27 cellular contexts compared by ENCODE assay signal in genomic region chrX:46954716-46955115, GRCh38.
"Had no signal": no experiment of that assay in that cellular context is flagged by ENCODE, and none has a peak within 500 bp of the region (broad histone marks: within the 10 kb centered on the region; RNA-seq: fewer than 3 reads in every experiment).

No MANE protein-coding gene starts in this region.

- H2AFZ ChIP-seq: parathyroid adenoma had no signal

- H3K27me3 ChIP-seq: colonic mucosa, esophagus squamous epithelium, left lung, upper lobe of right lung had no signal

- FAIRE-seq: bronchial epithelial cell, endometrium, frontal cortex, islet of Langerhans had no signal

- H3K9ac ChIP-seq: parathyroid adenoma had no signal

- DNase-seq: activated CD4-positive, alpha-beta T cell treated with anti-CD3 and anti-CD28 coated beads for 36 hours; activated CD4-positive, CD25-positive, alpha-beta regulatory T cell; activated CD8-positive, alpha-beta memory T cell treated with anti-CD3 and anti-CD28 coated beads, Interleukin-2, amount 10 ng/mL, durations not matched to agents 7 days and 5 days; activated CD8-positive, alpha-beta T cell treated with anti-CD3 and anti-CD28 coated beads, Interleukin-2, amount 10 ng/mL, durations not matched to agents 7 days and 5 days; activated T-cell treated with anti-CD3 and anti-CD28 coated beads, Interleukin-2, amount 50 U/mL, for 48 hours; anterior cingulate cortex; colonic mucosa; effector CD8-positive, alpha-beta T cell; esophagus squamous epithelium; glutamatergic neuron; left lung; naive B cell; occipital lobe; right cardiac atrium; spleen; T-helper 2 cell; upper lobe of right lung had no signal

- H3K36me3 Mint-ChIP-seq: activated CD8-positive, alpha-beta memory T cell treated with anti-CD3 and anti-CD28 coated beads, Interleukin-2, amount 10 ng/mL, durations not matched to agents 7 days and 5 days; activated naive CD4-positive, alpha-beta T cell treated with anti-CD3 and anti-CD28 coated beads, Interleukin-2, amount 50 U/mL, for 24 hours; naive B cell had no signal

- H3K27me3 Mint-ChIP-seq: naive B cell; stimulated activated naive CD8-positive, alpha-beta T cell treated with anti-CD3 and anti-CD28 coated beads, Interleukin-15, Interleukin-2, amounts not matched to agents 100 ng/mL and 50 ng/mL, for 24 hours had no signal

- H3K27ac Mint-ChIP-seq: activated CD4-positive, alpha-beta T cell treated with anti-CD3 and anti-CD28 coated beads for 36 hours; activated CD8-positive, alpha-beta memory T cell treated with anti-CD3 and anti-CD28 coated beads, Interleukin-2, amount 10 ng/mL, durations not matched to agents 7 days and 5 days; activated CD8-positive, alpha-beta T cell treated with anti-CD3 and anti-CD28 coated beads, Interleukin-2, amount 10 ng/mL, durations not matched to agents 7 days and 5 days; activated naive CD4-positive, alpha-beta T cell treated with anti-CD3 and anti-CD28 coated beads, Interleukin-2, amount 50 U/mL, for 24 hours; activated T-helper 2 cell treated with anti-CD3 and anti-CD28 coated beads, Interferon-gamma antibody, Interleukin-2, Interleukin-4, amounts not matched to agents 10 μg/mL and 5 μg/mL and 100 μg/mL, durations not matched to agents 14 hours and 24 hours and 36 hours; stimulated activated naive CD8-positive, alpha-beta T cell treated with anti-CD3 and anti-CD28 coated beads, Interleukin-15, Interleukin-2, amounts not matched to agents 100 ng/mL and 50 ng/mL, for 24 hours had no signal

- ATAC-seq: activated CD4-positive, alpha-beta T cell treated with anti-CD3 and anti-CD28 coated beads for 36 hours; activated CD8-positive, alpha-beta memory T cell treated with anti-CD3 and anti-CD28 coated beads, Interleukin-2, amount 10 ng/mL, durations not matched to agents 7 days and 5 days; activated CD8-positive, alpha-beta T cell treated with anti-CD3 and anti-CD28 coated beads, Interleukin-2, amount 10 ng/mL, durations not matched to agents 7 days and 5 days; left lung; right cardiac atrium; upper lobe of right lung had no signal

- H3K36me3 ChIP-seq: colonic mucosa, esophagus squamous epithelium, left lung, spleen, upper lobe of right lung had no signal

- H3K4me3 ChIP-seq: colonic mucosa, esophagus squamous epithelium, left lung, spleen, upper lobe of right lung had no signal

- H3K4me1 Mint-ChIP-seq: activated CD8-positive, alpha-beta memory T cell treated with anti-CD3 and anti-CD28 coated beads, Interleukin-2, amount 10 ng/mL, durations not matched to agents 7 days and 5 days; activated naive CD4-positive, alpha-beta T cell treated with anti-CD3 and anti-CD28 coated beads, Interleukin-2, amount 50 U/mL, for 24 hours had no signal

- H3K9me3 ChIP-seq: colonic mucosa, esophagus squamous epithelium, left lung, spleen, upper lobe of right lung had no signal

- H3K79me2 ChIP-seq: parathyroid adenoma had no signal

- H3K4me1 ChIP-seq: colonic mucosa, parathyroid adenoma, upper lobe of right lung had no signal

- H3K27ac ChIP-seq: colonic mucosa, epithelial cell of prostate, esophagus squamous epithelium, left lung, parathyroid adenoma, upper lobe of right lung had no signal

- H3K9me3 Mint-ChIP-seq: activated naive CD4-positive, alpha-beta T cell treated with anti-CD3 and anti-CD28 coated beads, Interleukin-2, amount 50 U/mL, for 24 hours; activated T-helper 2 cell treated with anti-CD3 and anti-CD28 coated beads, Interferon-gamma antibody, Interleukin-2, Interleukin-4, amounts not matched to agents 10 μg/mL and 5 μg/mL and 100 μg/mL, durations not matched to agents 14 hours and 24 hours and 36 hours; naive B cell; stimulated activated naive CD8-positive, alpha-beta T cell treated with anti-CD3 and anti-CD28 coated beads, Interleukin-15, Interleukin-2, amounts not matched to agents 100 ng/mL and 50 ng/mL, for 24 hours had no signal

- H3K4me3 Mint-ChIP-seq: activated CD4-positive, alpha-beta T cell treated with anti-CD3 and anti-CD28 coated beads for 36 hours; activated CD8-positive, alpha-beta memory T cell treated with anti-CD3 and anti-CD28 coated beads, Interleukin-2, amount 10 ng/mL, durations not matched to agents 7 days and 5 days; activated CD8-positive, alpha-beta T cell treated with anti-CD3 and anti-CD28 coated beads, Interleukin-2, amount 10 ng/mL, durations not matched to agents 7 days and 5 days; activated naive CD4-positive, alpha-beta T cell treated with anti-CD3 and anti-CD28 coated beads, Interleukin-2, amount 50 U/mL, for 24 hours; neural crest cell; stimulated activated naive CD8-positive, alpha-beta T cell treated with anti-CD3 and anti-CD28 coated beads, Interleukin-15, Interleukin-2, amounts not matched to agents 100 ng/mL and 50 ng/mL, for 24 hours had no signal
